15 cellular contexts compared by ENCODE assay signal in genomic region chr4:120902925-120903324, GRCh38. TPM values are rescaled to one million over a fixed set of nuclear protein-coding genes. Genes with fewer than 3 reads are reported as not detected.
DNase-seq lines count a peak whose midpoint lies in the region; ATAC-seq and TF ChIP-seq lines count a peak whose summit lies in the region.
"Had no signal": no experiment of that assay in that cellular context is flagged by ENCODE, and none has a peak within 500 bp of the region (broad histone marks: within the 10 kb centered on the region; RNA-seq: fewer than 3 reads in every experiment).

No MANE protein-coding gene starts in this region.

- H3K9me3 ChIP-seq in tibial nerve, result no peaks in the 10 kb centered on the region

- H3K9me3 Mint-ChIP-seq in activated naive CD8-positive, alpha-beta T cell treated with anti-CD3 and anti-CD28 coated beads, Interleukin-2, amount 50 U/mL, for 24 hours, result peaks cover 4% of the 10 kb centered on the region
- H3K9me3 Mint-ChIP-seq in stimulated activated effector memory CD8-positive, alpha-beta T cell treated with anti-CD3 and anti-CD28 coated beads, Interleukin-12 subunit alpha, Interleukin-12 subunit beta, amount 100 ng/mL, for 72 hours, result no peaks in the 10 kb centered on the region

- intact Hi-C loops in left colon (cut with DNase I, micrococcal nuclease), result no loop called here

- H3K27me3 Mint-ChIP-seq in activated naive CD8-positive, alpha-beta T cell treated with anti-CD3 and anti-CD28 coated beads, Interleukin-2, amount 50 U/mL, for 24 hours, result peaks cover 7% of the 10 kb centered on the region

- peak; percentile 91 for ATAC-seq in activated naive CD8-positive, alpha-beta T cell treated with anti-CD3 and anti-CD28 coated beads, Interleukin-2, amount 50 U/mL, for 24 hours
- ATAC-seq in stimulated activated effector memory CD8-positive, alpha-beta T cell treated with anti-CD3 and anti-CD28 coated beads, Interleukin-12 subunit alpha, Interleukin-12 subunit beta, amount 100 ng/mL, for 72 hours, result peak; percentile 93
- no peak for ATAC-seq in left colon
- ATAC-seq: HCT116 had no signal

- no peak overlapping the region for H3K4me3 ChIP-seq in tibial nerve
- H3K4me3 ChIP-seq: GM23248 had no signal

- H3K4me1 ChIP-seq in tibial nerve, result no peaks in the 10 kb centered on the region

- no peak overlapping the region for H3K4me3 Mint-ChIP-seq in activated naive CD8-positive, alpha-beta T cell treated with anti-CD3 and anti-CD28 coated beads, Interleukin-2, amount 50 U/mL, for 24 hours
- no peak overlapping the region for H3K4me3 Mint-ChIP-seq in stimulated activated effector memory CD8-positive, alpha-beta T cell treated with anti-CD3 and anti-CD28 coated beads, Interleukin-12 subunit alpha, Interleukin-12 subunit beta, amount 100 ng/mL, for 72 hours
- H3K4me3 Mint-ChIP-seq: CD14-positive monocyte had no signal

- H3K4me1 Mint-ChIP-seq in activated naive CD8-positive, alpha-beta T cell treated with anti-CD3 and anti-CD28 coated beads, Interleukin-2, amount 50 U/mL, for 24 hours, result peaks cover 14% of the 10 kb centered on the region
- H3K4me1 Mint-ChIP-seq in stimulated activated effector memory CD8-positive, alpha-beta T cell treated with anti-CD3 and anti-CD28 coated beads, Interleukin-12 subunit alpha, Interleukin-12 subunit beta, amount 100 ng/mL, for 72 hours, result peaks cover 11% of the 10 kb centered on the region
- H3K4me1 Mint-ChIP-seq: CD14-positive monocyte had no signal

- DNase-seq in activated T-cell treated with anti-CD3 and anti-CD28 coated beads for 48 hours (ENCODE audit: low read depth) (peak; percentile 3), activated T-cell treated with anti-CD3 and anti-CD28 coated beads for 4 hours (no peak), LHCN-M2 (ENCODE audit: low read depth) (peak; percentile 8), left colon (no peak), tibial nerve (ENCODE audit: low spot score in 2 of 2) (no peak)
- no peak for DNase-seq in activated naive CD8-positive, alpha-beta T cell treated with anti-CD3 and anti-CD28 coated beads, Interleukin-2, amount 50 U/mL, for 24 hours
- DNase-seq in stimulated activated effector memory CD8-positive, alpha-beta T cell treated with anti-CD3 and anti-CD28 coated beads, Interleukin-12 subunit alpha, Interleukin-12 subunit beta, amount 100 ng/mL, for 72 hours (ENCODE audit: low spot score in 2 of 2), result no peak
- DNase-seq: AML-193, DMS 273 treated with DMSO at 0.1 percent for 48 hours, GF-D8, GM23248, NCI-H187 treated with DMSO at 0.1 percent for 48 hours, NCI-H526 treated with DMSO at 0.1 percent for 48 hours had no signal

- TF ChIP-seq CTCF in tibial nerve (IDR thresholded peaks at IDR 0.05), result no peak

- H3K27ac Mint-ChIP-seq in activated naive CD8-positive, alpha-beta T cell treated with anti-CD3 and anti-CD28 coated beads, Interleukin-2, amount 50 U/mL, for 24 hours, result peak overlapping the region; percentile 63
- peak overlapping the region; percentile 17 for H3K27ac Mint-ChIP-seq in stimulated activated effector memory CD8-positive, alpha-beta T cell treated with anti-CD3 and anti-CD28 coated beads, Interleukin-12 subunit alpha, Interleukin-12 subunit beta, amount 100 ng/mL, for 72 hours
- H3K27ac Mint-ChIP-seq: CD14-positive monocyte had no signal

- no peak overlapping the region for H3K27ac ChIP-seq in tibial nerve
- H3K27ac ChIP-seq: GM23248 had no signal

- TF ChIP-seq POLR2A in tibial nerve (IDR thresholded peaks at IDR 0.05), result no peak

- peaks cover 0 to 20% (median 0%) of the 10 kb centered on the region in 3 donors for H3K36me3 ChIP-seq in tibial nerve

- H3K36me3 Mint-ChIP-seq in activated naive CD8-positive, alpha-beta T cell treated with anti-CD3 and anti-CD28 coated beads, Interleukin-2, amount 50 U/mL, for 24 hours (ENCODE audit: low read depth), result peaks cover 2% of the 10 kb centered on the region
- H3K36me3 Mint-ChIP-seq in stimulated activated effector memory CD8-positive, alpha-beta T cell treated with anti-CD3 and anti-CD28 coated beads, Interleukin-12 subunit alpha, Interleukin-12 subunit beta, amount 100 ng/mL, for 72 hours, result no peaks in the 10 kb centered on the region
- H3K36me3 Mint-ChIP-seq: CD14-positive monocyte had no signal

- no peaks in the 10 kb centered on the region for H3K27me3 ChIP-seq in tibial nerve

- TF ChIP-seq EP300 in tibial nerve (IDR thresholded peaks at IDR 0.05), result no peak

RNA-seq across cellular contexts. Expression of gene PRDM5, which starts 19.6 kb away (rescaled TPM):
- total RNA-seq in LHCN-M2 (2014; rRNA removed), result 15.5 and 16.5 TPM in 2 replicates
- 4.4 TPM for polyA plus RNA-seq in LHCN-M2 (2012)
- total RNA-seq in left colon, result 1 to 10 TPM; 7.0 to 7.4 TPM
- total RNA-seq in tibial nerve, result 10 to 100 TPM; 18.9 to 46.3 (median 31.1) TPM

Comparison
In these comparisons a context has a peak if more than half of its experiments do, and no peak if none do; other contexts are left out.
1. DNase-seq: peak in activated T-cell treated with anti-CD3 and anti-CD28 coated beads for 48 hours (single experiment) and LHCN-M2 (single experiment); none in activated T-cell treated with anti-CD3 and anti-CD28 coated beads for 4 hours (single experiment), activated naive CD8-positive, alpha-beta T cell treated with anti-CD3 and anti-CD28 coated beads, Interleukin-2, amount 50 U/mL, for 24 hours (single experiment), stimulated activated effector memory CD8-positive, alpha-beta T cell treated with anti-CD3 and anti-CD28 coated beads, Interleukin-12 subunit alpha, Interleukin-12 subunit beta, amount 100 ng/mL, for 72 hours (0 of 2), left colon (0 of 2) and tibial nerve (0 of 2).